ENCODE assay signal across 17 cellular contexts in genomic region chr22:20246368-20247009, GRCh38. TPM values are rescaled to one million over a fixed set of nuclear protein-coding genes. Genes with fewer than 3 reads are reported as not detected.
DNase-seq lines count a peak whose midpoint lies in the region; ATAC-seq and TF ChIP-seq lines count a peak whose summit lies in the region.
"Had no signal": no experiment of that assay in that cellular context is flagged by ENCODE, and none has a peak within 500 bp of the region (broad histone marks: within the 10 kb centered on the region; RNA-seq: fewer than 3 reads in every experiment).

No MANE protein-coding gene starts in this region.

- peak overlapping the region; percentile 62 for H3K27ac Mint-ChIP-seq in CD8-positive, alpha-beta T cell
- peak overlapping the region; percentile 94 to 96 for H3K27ac Mint-ChIP-seq in effector memory CD8-positive, alpha-beta T cell
- peak overlapping the region; percentile 43 for H3K27ac Mint-ChIP-seq in neural crest cell (ENCODE audit: unreplicated experiment)

- no peak for ATAC-seq in CD8-positive, alpha-beta T cell
- no peak for ATAC-seq in effector memory CD8-positive, alpha-beta T cell (replicated peaks)
- no peak for ATAC-seq in HG03342 (IDR thresholded peaks at IDR 0.05; ENCODE audit: unreplicated experiment)
- ATAC-seq: left colon had no signal

- intact Hi-C loops in CD8-positive, alpha-beta T cell (cut with DNase I, micrococcal nuclease): no loop called here

- no peaks in the 10 kb centered on the region for H3K9me3 ChIP-seq in CD8-positive, alpha-beta T cell (ENCODE audit: low read length)
- H3K9me3 ChIP-seq: Peyer's patch, uterus had no signal

- no peak for TF ChIP-seq CTCF in CD8-positive, alpha-beta T cell (IDR thresholded peaks at IDR 0.05)
- no peak for TF ChIP-seq CTCF in neural crest cell (conservative IDR thresholded peaks at IDR 0.05)

- no peaks in the 10 kb centered on the region for H3K36me3 ChIP-seq in CD8-positive, alpha-beta T cell (ENCODE audit: insufficient read depth, low read length)
- H3K36me3 ChIP-seq: Peyer's patch, uterus had no signal

- no peak for DNase-seq in CD8-positive, alpha-beta T cell
- DNase-seq in NCI-H2227 treated with DMSO at 0.1 percent for 48 hours (lab: John Stamatoyannopoulos, UW) (peak; percentile 35), neural crest cell (ENCODE audit: low read depth, low spot score) (no peak), NCI-H2196 (lab: John Stamatoyannopoulos, UW; ENCODE audit: unreplicated experiment) (no peak), midbrain (lab: John Stamatoyannopoulos, UW) (no peak)
- DNase-seq in effector memory CD8-positive, alpha-beta T cell: no peak
- DNase-seq in stimulated activated CD4-positive, alpha-beta T cell treated with anti-CD3 and anti-CD28 coated beads, Interleukin-12 subunit alpha, Interleukin-12 subunit beta, amount 100 ng/mL, for 4 hours: no peak
- DNase-seq: activated CD4-positive, alpha-beta T cell treated with anti-CD3 and anti-CD28 coated beads, Interleukin-2, amount 10 ng/mL, durations not matched to agents 7 days and 5 days; activated T-cell treated with anti-CD3 and anti-CD28 coated beads for 4 hours; COR-L47; effector CD8-positive, alpha-beta T cell; NCI-H187 treated with DMSO at 0.1 percent for 48 hours had no signal

- peaks cover 38% of the 10 kb centered on the region for H3K4me1 Mint-ChIP-seq in CD8-positive, alpha-beta T cell (ENCODE audit: low read depth)
- H3K4me1 Mint-ChIP-seq in effector memory CD8-positive, alpha-beta T cell (ENCODE audit: low read depth in 2 of 2): peaks cover 26 to 35% of the 10 kb centered on the region in 2 donors
- H3K4me1 Mint-ChIP-seq in neural crest cell: peaks cover 39% of the 10 kb centered on the region

- no peak overlapping the region for H3K4me3 ChIP-seq in CD8-positive, alpha-beta T cell (ENCODE audit: low read depth, low read length)
- H3K4me3 ChIP-seq: Peyer's patch, uterus had no signal

- H3K27ac ChIP-seq in CD8-positive, alpha-beta T cell (ENCODE audit: low read depth, low read length): peak overlapping the region; percentile 78
- H3K27ac ChIP-seq: uterus had no signal

- H3K36me3 Mint-ChIP-seq in CD8-positive, alpha-beta T cell: no peaks in the 10 kb centered on the region
- peaks cover 8% of the 10 kb centered on the region for H3K36me3 Mint-ChIP-seq in effector memory CD8-positive, alpha-beta T cell (ENCODE audit: insufficient read depth)
- peaks cover 2% of the 10 kb centered on the region for H3K36me3 Mint-ChIP-seq in neural crest cell (ENCODE audit: low read depth)
- H3K36me3 Mint-ChIP-seq: activated naive CD4-positive, alpha-beta T cell treated with anti-CD3 and anti-CD28 coated beads, Interleukin-2, amount 50 U/mL, for 24 hours had no signal

- no peaks in the 10 kb centered on the region for H3K27me3 ChIP-seq in CD8-positive, alpha-beta T cell (ENCODE audit: insufficient read depth, low read length)
- H3K27me3 ChIP-seq: Peyer's patch, uterus had no signal

- H3K9me3 Mint-ChIP-seq in CD8-positive, alpha-beta T cell: no peaks in the 10 kb centered on the region
- no peaks in the 10 kb centered on the region for H3K9me3 Mint-ChIP-seq in effector memory CD8-positive, alpha-beta T cell
- no peaks in the 10 kb centered on the region for H3K9me3 Mint-ChIP-seq in neural crest cell
- H3K9me3 Mint-ChIP-seq: activated CD4-positive, alpha-beta T cell treated with anti-CD3 and anti-CD28 coated beads, Interleukin-2, amount 10 ng/mL, durations not matched to agents 7 days and 5 days; activated naive CD4-positive, alpha-beta T cell treated with anti-CD3 and anti-CD28 coated beads, Interleukin-2, amount 50 U/mL, for 24 hours had no signal

- POLR2A ChIA-PET in CD8-positive, alpha-beta T cell (lab: Charles Lee): interaction anchor here (0.8 kb wide), 1 partner anchor 8 kb away, joined by 3 read pairs; no protein-coding TSS in a partner anchor

- no peak overlapping the region for H3K4me3 Mint-ChIP-seq in CD8-positive, alpha-beta T cell
- no peak overlapping the region for H3K4me3 Mint-ChIP-seq in effector memory CD8-positive, alpha-beta T cell
- no peak overlapping the region for H3K4me3 Mint-ChIP-seq in neural crest cell
- H3K4me3 Mint-ChIP-seq: activated CD4-positive, alpha-beta T cell treated with anti-CD3 and anti-CD28 coated beads, Interleukin-2, amount 10 ng/mL, durations not matched to agents 7 days and 5 days had no signal

- H3K27me3 Mint-ChIP-seq in CD8-positive, alpha-beta T cell (ENCODE audit: low read depth): no peaks in the 10 kb centered on the region
- H3K27me3 Mint-ChIP-seq in effector memory CD8-positive, alpha-beta T cell: no peaks in the 10 kb centered on the region
- H3K27me3 Mint-ChIP-seq in neural crest cell (ENCODE audit: low read depth): no peaks in the 10 kb centered on the region
- H3K27me3 Mint-ChIP-seq: activated CD4-positive, alpha-beta T cell treated with anti-CD3 and anti-CD28 coated beads, Interleukin-2, amount 10 ng/mL, durations not matched to agents 7 days and 5 days; activated naive CD4-positive, alpha-beta T cell treated with anti-CD3 and anti-CD28 coated beads, Interleukin-2, amount 50 U/mL, for 24 hours had no signal

- CTCF ChIA-PET in CD8-positive, alpha-beta T cell (lab: Charles Lee): interaction anchor here (1.5 kb wide), 1 partner anchor 89 kb away, joined by 3 read pairs; no protein-coding TSS in a partner anchor

- H3K4me1 ChIP-seq in CD8-positive, alpha-beta T cell (ENCODE audit: insufficient read depth, low read length): peaks cover 59% of the 10 kb centered on the region

RNA-seq across cellular contexts. Expression of gene RTN4R, which starts 21.6 kb away (rescaled TPM):
- 1 to 10 TPM; 1.1 to 1.2 TPM for total RNA-seq in CD8-positive, alpha-beta T cell
- 17.9 and 19.0 TPM in 2 replicates for total RNA-seq in neural crest cell

Comparison
In these comparisons a context has a peak if more than half of its experiments do, and no peak if none do; other contexts are left out.
1. H3K27ac Mint-ChIP-seq: peak in every context shown above with its lines; median percentile 95 in effector memory CD8-positive, alpha-beta T cell; 62 in CD8-positive, alpha-beta T cell; 43 in neural crest cell.